Comparison of ENCODE assay signal across 2 cellular contexts in the genomic region with DNA sequence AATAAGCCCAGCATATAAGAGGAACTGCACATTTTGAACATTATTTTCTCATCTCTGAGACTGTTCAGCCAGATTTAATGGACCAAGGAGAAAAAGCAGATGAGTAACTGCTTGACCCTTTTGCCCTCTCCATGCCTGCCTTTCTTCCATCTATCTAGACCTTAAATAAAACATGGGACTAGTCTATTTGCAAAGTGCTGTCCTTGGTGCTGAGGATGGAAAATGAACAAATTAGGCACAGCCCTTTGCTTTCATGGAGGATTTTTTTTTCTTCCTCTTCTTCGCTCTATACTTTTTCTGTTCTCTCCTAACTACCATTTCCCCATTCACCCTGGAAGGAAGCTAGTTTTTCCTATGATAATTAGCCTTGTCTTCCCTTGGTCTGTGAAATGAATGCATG.
A peak's percentile ranks its signal among the peaks of the same experiment; 100 is the strongest.
TF ChIP-seq lines count a peak whose summit lies in the region.

No MANE protein-coding gene starts in this region.

TF ChIP-seq in HepG2, 621 proteins besides CTCF, POLR2A, EP300 and RAD21:
- TF ChIP-seq ZFP1 (CRISPR knock-in tag; IDR thresholded peaks at IDR 0.05) (no peak), MIER2 (CRISPR knock-in tag; IDR thresholded peaks at IDR 0.05) (0 out of 2 replicates have a peak, but pooled peaks have one; percentile 56), ZNF768 (CRISPR knock-in tag; IDR thresholded peaks at IDR 0.05) (no peak), ZNF350 (CRISPR knock-in tag; IDR thresholded peaks at IDR 0.05; ENCODE audit: borderline replicate concordance, low read depth) (no peak)
- TF ChIP-seq, protein P1, sequence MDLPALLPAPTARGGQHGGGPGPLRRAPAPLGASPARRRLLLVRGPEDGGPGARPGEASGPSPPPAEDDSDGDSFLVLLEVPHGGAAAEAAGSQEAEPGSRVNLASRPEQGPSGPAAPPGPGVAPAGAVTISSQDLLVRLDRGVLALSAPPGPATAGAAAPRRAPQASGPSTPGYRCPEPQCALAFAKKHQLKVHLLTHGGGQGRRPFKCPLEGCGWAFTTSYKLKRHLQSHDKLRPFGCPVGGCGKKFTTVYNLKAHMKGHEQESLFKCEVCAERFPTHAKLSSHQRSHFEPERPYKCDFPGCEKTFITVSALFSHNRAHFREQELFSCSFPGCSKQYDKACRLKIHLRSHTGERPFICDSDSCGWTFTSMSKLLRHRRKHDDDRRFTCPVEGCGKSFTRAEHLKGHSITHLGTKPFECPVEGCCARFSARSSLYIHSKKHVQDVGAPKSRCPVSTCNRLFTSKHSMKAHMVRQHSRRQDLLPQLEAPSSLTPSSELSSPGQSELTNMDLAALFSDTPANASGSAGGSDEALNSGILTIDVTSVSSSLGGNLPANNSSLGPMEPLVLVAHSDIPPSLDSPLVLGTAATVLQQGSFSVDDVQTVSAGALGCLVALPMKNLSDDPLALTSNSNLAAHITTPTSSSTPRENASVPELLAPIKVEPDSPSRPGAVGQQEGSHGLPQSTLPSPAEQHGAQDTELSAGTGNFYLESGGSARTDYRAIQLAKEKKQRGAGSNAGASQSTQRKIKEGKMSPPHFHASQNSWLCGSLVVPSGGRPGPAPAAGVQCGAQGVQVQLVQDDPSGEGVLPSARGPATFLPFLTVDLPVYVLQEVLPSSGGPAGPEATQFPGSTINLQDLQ (CRISPR knock-in tag; IDR thresholded peaks at IDR 0.05), result no peak
- TF ChIP-seq, protein P2, sequence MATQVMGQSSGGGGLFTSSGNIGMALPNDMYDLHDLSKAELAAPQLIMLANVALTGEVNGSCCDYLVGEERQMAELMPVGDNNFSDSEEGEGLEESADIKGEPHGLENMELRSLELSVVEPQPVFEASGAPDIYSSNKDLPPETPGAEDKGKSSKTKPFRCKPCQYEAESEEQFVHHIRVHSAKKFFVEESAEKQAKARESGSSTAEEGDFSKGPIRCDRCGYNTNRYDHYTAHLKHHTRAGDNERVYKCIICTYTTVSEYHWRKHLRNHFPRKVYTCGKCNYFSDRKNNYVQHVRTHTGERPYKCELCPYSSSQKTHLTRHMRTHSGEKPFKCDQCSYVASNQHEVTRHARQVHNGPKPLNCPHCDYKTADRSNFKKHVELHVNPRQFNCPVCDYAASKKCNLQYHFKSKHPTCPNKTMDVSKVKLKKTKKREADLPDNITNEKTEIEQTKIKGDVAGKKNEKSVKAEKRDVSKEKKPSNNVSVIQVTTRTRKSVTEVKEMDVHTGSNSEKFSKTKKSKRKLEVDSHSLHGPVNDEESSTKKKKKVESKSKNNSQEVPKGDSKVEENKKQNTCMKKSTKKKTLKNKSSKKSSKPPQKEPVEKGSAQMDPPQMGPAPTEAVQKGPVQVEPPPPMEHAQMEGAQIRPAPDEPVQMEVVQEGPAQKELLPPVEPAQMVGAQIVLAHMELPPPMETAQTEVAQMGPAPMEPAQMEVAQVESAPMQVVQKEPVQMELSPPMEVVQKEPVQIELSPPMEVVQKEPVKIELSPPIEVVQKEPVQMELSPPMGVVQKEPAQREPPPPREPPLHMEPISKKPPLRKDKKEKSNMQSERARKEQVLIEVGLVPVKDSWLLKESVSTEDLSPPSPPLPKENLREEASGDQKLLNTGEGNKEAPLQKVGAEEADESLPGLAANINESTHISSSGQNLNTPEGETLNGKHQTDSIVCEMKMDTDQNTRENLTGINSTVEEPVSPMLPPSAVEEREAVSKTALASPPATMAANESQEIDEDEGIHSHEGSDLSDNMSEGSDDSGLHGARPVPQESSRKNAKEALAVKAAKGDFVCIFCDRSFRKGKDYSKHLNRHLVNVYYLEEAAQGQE (IDR thresholded peaks at IDR 0.05; ENCODE audit: borderline replicate concordance in 1 of 2, low read depth in 1 of 2, low read length in 2 of 2), result peak in 1 of 2 experiments; percentile 88; a peak in 3 of 4 replicates

TF ChIP-seq in GM12878, 131 proteins besides CTCF, POLR2A, EP300 and RAD21:
- no peak for TF ChIP-seq FOS (IDR thresholded peaks at IDR 0.05; ENCODE audit: borderline replicate concordance, extremely low read depth, insufficient read length)
- TF ChIP-seq, protein P2 (IDR thresholded peaks at IDR 0.05; ENCODE audit: low read depth, low read length), result peak; percentile 74
